ENCODE assay signal across 20 cellular contexts in genomic region chr1:154988053-154988954, GRCh38.
A peak's percentile ranks its signal among the peaks of the same experiment; 100 is the strongest.
DNase-seq lines count a peak whose midpoint lies in the region; ATAC-seq and TF ChIP-seq lines count a peak whose summit lies in the region.
"Had no signal": no experiment of that assay in that cellular context is flagged by ENCODE, and none has a peak within 500 bp of the region (broad histone marks: within the 10 kb centered on the region; RNA-seq: fewer than 3 reads in every experiment).

No MANE protein-coding gene starts in this region.

- no peak overlapping the region for H3K4me3 Mint-ChIP-seq in activated naive CD4-positive, alpha-beta T cell treated with anti-CD3 and anti-CD28 coated beads, Interleukin-2, amount 50 U/mL, for 24 hours
- H3K4me3 Mint-ChIP-seq: activated CD4-positive, alpha-beta memory T cell treated with anti-CD3 and anti-CD28 coated beads for 36 hours; CD4-positive, CD25-positive, alpha-beta regulatory T cell; effector memory CD8-positive, alpha-beta T cell; mesothelial cell of epicardium had no signal

- peaks cover 7% of the 10 kb centered on the region for H3K36me3 Mint-ChIP-seq in activated naive CD4-positive, alpha-beta T cell treated with anti-CD3 and anti-CD28 coated beads, Interleukin-2, amount 50 U/mL, for 24 hours

- peak overlapping the region; percentile 80 for H3K27ac ChIP-seq in subcutaneous abdominal adipose tissue (ENCODE audit: low read depth, low read length)
- H3K27ac ChIP-seq: uterus had no signal

- H3K27ac Mint-ChIP-seq in activated naive CD4-positive, alpha-beta T cell treated with anti-CD3 and anti-CD28 coated beads, Interleukin-2, amount 50 U/mL, for 24 hours = peak overlapping the region; percentile 12
- H3K27ac Mint-ChIP-seq: activated CD4-positive, alpha-beta memory T cell treated with anti-CD3 and anti-CD28 coated beads for 36 hours; activated naive CD4-positive, alpha-beta T cell treated with anti-CD3 and anti-CD28 coated beads, Interleukin-2, amount 50 U/mL, for 72 hours; effector memory CD8-positive, alpha-beta T cell; mesothelial cell of epicardium had no signal

- TF ChIP-seq CTCF in NB4 (IDR thresholded peaks at IDR 0.05; ENCODE audit: low read depth, low read length) = no peak

- H3K27me3 Mint-ChIP-seq in activated naive CD4-positive, alpha-beta T cell treated with anti-CD3 and anti-CD28 coated beads, Interleukin-2, amount 50 U/mL, for 24 hours = no peaks in the 10 kb centered on the region
- H3K27me3 Mint-ChIP-seq: activated CD4-positive, alpha-beta memory T cell treated with anti-CD3 and anti-CD28 coated beads for 36 hours; CD4-positive, CD25-positive, alpha-beta regulatory T cell; effector memory CD8-positive, alpha-beta T cell had no signal

- H3K9me3 Mint-ChIP-seq in activated naive CD4-positive, alpha-beta T cell treated with anti-CD3 and anti-CD28 coated beads, Interleukin-2, amount 50 U/mL, for 24 hours = no peaks in the 10 kb centered on the region
- H3K9me3 Mint-ChIP-seq: activated CD4-positive, alpha-beta memory T cell treated with anti-CD3 and anti-CD28 coated beads for 36 hours; activated naive CD4-positive, alpha-beta T cell treated with anti-CD3 and anti-CD28 coated beads, Interleukin-2, amount 50 U/mL, for 72 hours; CD4-positive, CD25-positive, alpha-beta regulatory T cell; effector memory CD8-positive, alpha-beta T cell; mesothelial cell of epicardium had no signal

- DNase-seq in activated naive CD4-positive, alpha-beta T cell treated with Interleukin-2 at 50 U/mL for 16 hours = no peak
- DNase-seq in NB4 (ENCODE audit: low read depth) = peak; percentile 47
- peak; percentile 43 to 57 for DNase-seq in erythroblast (lab: John Stamatoyannopoulos, UW)
- DNase-seq in DMS153 (lab: John Stamatoyannopoulos, UW) = no peak
- no peak for DNase-seq in HuH-7.5 (ENCODE audit: low spot score)
- DNase-seq: ACHN; activated CD4-positive, alpha-beta memory T cell treated with anti-CD3 and anti-CD28 coated beads for 36 hours; CD4-positive, CD25-positive, alpha-beta regulatory T cell; effector memory CD8-positive, alpha-beta T cell; Karpas-422; left colon; NCI-H1436; NK-92 treated with Interleukin-12 subunit alpha and Interleukin-12 subunit beta, amount 100 ng/mL, for 24 hours; uterus had no signal

- no peak overlapping the region for H3K4me3 ChIP-seq in NB4 (ENCODE audit: low read depth, low read length)
- no peak overlapping the region for H3K4me3 ChIP-seq in subcutaneous abdominal adipose tissue (ENCODE audit: low read depth in 1 of 5, low read length in 5 of 5)
- H3K4me3 ChIP-seq: uterus had no signal

- H3K27me3 ChIP-seq in subcutaneous abdominal adipose tissue (ENCODE audit: control insufficient read depth in 5 of 5, insufficient read depth in 4 of 5, low read length in 5 of 5) = no peaks in the 10 kb centered on the region
- H3K27me3 ChIP-seq: uterus had no signal

- H3K4me1 ChIP-seq in subcutaneous abdominal adipose tissue (ENCODE audit: control insufficient read depth in 5 of 5, insufficient read depth in 5 of 5, low read length in 5 of 5) = peaks cover 2 to 59% (median 36%) of the 10 kb centered on the region in 5 donors

- no peak for TF ChIP-seq POLR2A in NB4 (IDR thresholded peaks at IDR 0.05; ENCODE audit: extremely low read depth, insufficient read length)
- TF ChIP-seq POLR2A in erythroblast (IDR thresholded peaks at IDR 0.05; ENCODE audit: low read length) = no peak

- no peak overlapping the region for H3K9ac ChIP-seq in subcutaneous abdominal adipose tissue (ENCODE audit: low read length in 5 of 5)

- peaks cover 0 to 47% (median 33%) of the 10 kb centered on the region in 5 donors for H3K36me3 ChIP-seq in subcutaneous abdominal adipose tissue (ENCODE audit: control insufficient read depth in 5 of 5, insufficient read depth in 5 of 5, low read length in 5 of 5)
- H3K36me3 ChIP-seq: uterus had no signal

- H3K9me3 ChIP-seq in subcutaneous abdominal adipose tissue (ENCODE audit: control insufficient read depth in 5 of 5, low read length in 5 of 5) = no peaks in the 10 kb centered on the region
- H3K9me3 ChIP-seq: uterus had no signal

- ATAC-seq in HG03039 (IDR thresholded peaks at IDR 0.05; ENCODE audit: unreplicated experiment) = no peak
- ATAC-seq: activated naive CD4-positive, alpha-beta T cell treated with anti-CD3 and anti-CD28 coated beads, Interleukin-2, amount 50 U/mL, for 72 hours; effector memory CD8-positive, alpha-beta T cell; Right ventricle myocardium inferior had no signal

- peaks cover 36% of the 10 kb centered on the region for H3K4me1 Mint-ChIP-seq in activated naive CD4-positive, alpha-beta T cell treated with anti-CD3 and anti-CD28 coated beads, Interleukin-2, amount 50 U/mL, for 24 hours

Comparison
In these comparisons a context has a peak if more than half of its experiments do, and no peak if none do; other contexts are left out.
1. DNase-seq: peak in NB4 (single experiment) and erythroblast (2 of 2); none in activated naive CD4-positive, alpha-beta T cell treated with Interleukin-2 at 50 U/mL for 16 hours (single experiment), DMS153 (single experiment) and HuH-7.5 (single experiment).